16 cellular contexts compared by ENCODE assay signal in the genomic region with DNA sequence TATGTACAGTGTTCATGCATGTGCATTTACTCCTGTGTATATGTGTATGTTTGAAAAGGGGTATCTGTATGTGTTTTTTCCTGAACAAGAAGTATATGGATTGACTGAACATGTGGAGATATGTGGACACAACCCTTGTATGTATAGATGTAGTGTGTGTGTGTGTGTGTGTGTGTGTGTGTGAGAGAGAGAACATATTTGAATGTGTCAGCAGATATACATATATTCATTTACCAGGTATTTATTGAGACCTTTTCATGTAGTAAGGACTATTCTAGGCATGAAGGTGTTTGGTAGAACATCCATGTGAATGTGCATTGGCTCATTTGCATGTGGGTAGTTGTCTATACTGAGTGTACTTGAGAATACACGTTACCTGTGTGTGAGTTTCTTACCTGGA. TPM values are rescaled to one million over a fixed set of nuclear protein-coding genes. Genes with fewer than 3 reads are reported as not detected.
A peak's percentile ranks its signal among the peaks of the same experiment; 100 is the strongest.
DNase-seq lines count a peak whose midpoint lies in the region; ATAC-seq, FAIRE-seq and TF ChIP-seq lines count a peak whose summit lies in the region.
"Had no signal": no experiment of that assay in that cellular context is flagged by ENCODE, and none has a peak within 500 bp of the region (broad histone marks: within the 10 kb centered on the region; RNA-seq: fewer than 3 reads in every experiment).

No MANE protein-coding gene starts in this region.

- no peak for DNase-seq in activated naive CD4-positive, alpha-beta T cell treated with Interleukin-2 at 50 U/mL for 16 hours
- DNase-seq in GM12891 (ENCODE audit: insufficient read length, low spot score) (no peak), glutamatergic neuron (no peak), aorta (no peak), NCI-H128 (lab: John Stamatoyannopoulos, UW; ENCODE audit: unreplicated experiment) (no peak)
- no peak for DNase-seq in activated T-helper 1 cell treated with anti-CD3 and anti-CD28 coated beads, Interleukin-12 subunit alpha, Interleukin-12 subunit beta, Interleukin-2, Interleukin-4 antibody, amounts not matched to agents 30 ng/mL and 10 ng/mL and 1 ng/mL, durations not matched to agents 14 hours and 24 hours and 36 hours (ENCODE audit: low spot score)
- DNase-seq in stimulated activated effector memory CD8-positive, alpha-beta T cell treated with anti-CD3 and anti-CD28 coated beads, Interleukin-12 subunit alpha, Interleukin-12 subunit beta, amount 100 ng/mL, for 72 hours (ENCODE audit: low spot score in 2 of 2): no peak
- DNase-seq: DMS79, H7, NCI-H1436, NCI-H2029, NCI-H345, NCI-H524 treated with DMSO at 0.1 percent for 48 hours, RPMI8226 had no signal

- peaks cover 3% of the 10 kb centered on the region for H3K36me3 Mint-ChIP-seq in activated naive CD4-positive, alpha-beta T cell treated with anti-CD3 and anti-CD28 coated beads, Interleukin-2, amount 50 U/mL, for 24 hours
- peaks cover 13% of the 10 kb centered on the region for H3K36me3 Mint-ChIP-seq in activated T-helper 1 cell treated with anti-CD3 and anti-CD28 coated beads, Interleukin-12 subunit alpha, Interleukin-12 subunit beta, Interleukin-2, Interleukin-4 antibody, amounts not matched to agents 30 ng/mL and 10 ng/mL and 1 ng/mL, durations not matched to agents 14 hours and 24 hours and 36 hours (ENCODE audit: low read depth)
- H3K36me3 Mint-ChIP-seq in stimulated activated effector memory CD8-positive, alpha-beta T cell treated with anti-CD3 and anti-CD28 coated beads, Interleukin-12 subunit alpha, Interleukin-12 subunit beta, amount 100 ng/mL, for 72 hours: peaks cover 66% of the 10 kb centered on the region
- no peaks in the 10 kb centered on the region for H3K36me3 Mint-ChIP-seq in glutamatergic neuron (ENCODE audit: unreplicated experiment)

- H3K27ac Mint-ChIP-seq in activated naive CD4-positive, alpha-beta T cell treated with anti-CD3 and anti-CD28 coated beads, Interleukin-2, amount 50 U/mL, for 24 hours: peak overlapping the region; percentile 66
- peak overlapping the region; percentile 25 for H3K27ac Mint-ChIP-seq in activated T-helper 1 cell treated with anti-CD3 and anti-CD28 coated beads, Interleukin-12 subunit alpha, Interleukin-12 subunit beta, Interleukin-2, Interleukin-4 antibody, amounts not matched to agents 30 ng/mL and 10 ng/mL and 1 ng/mL, durations not matched to agents 14 hours and 24 hours and 36 hours
- H3K27ac Mint-ChIP-seq in stimulated activated effector memory CD8-positive, alpha-beta T cell treated with anti-CD3 and anti-CD28 coated beads, Interleukin-12 subunit alpha, Interleukin-12 subunit beta, amount 100 ng/mL, for 72 hours: peak overlapping the region; percentile 43
- H3K27ac Mint-ChIP-seq in glutamatergic neuron (ENCODE audit: unreplicated experiment): no peak overlapping the region

- no peaks in the 10 kb centered on the region for H3K9me3 Mint-ChIP-seq in activated naive CD4-positive, alpha-beta T cell treated with anti-CD3 and anti-CD28 coated beads, Interleukin-2, amount 50 U/mL, for 24 hours
- no peaks in the 10 kb centered on the region for H3K9me3 Mint-ChIP-seq in activated T-helper 1 cell treated with anti-CD3 and anti-CD28 coated beads, Interleukin-12 subunit alpha, Interleukin-12 subunit beta, Interleukin-2, Interleukin-4 antibody, amounts not matched to agents 30 ng/mL and 10 ng/mL and 1 ng/mL, durations not matched to agents 14 hours and 24 hours and 36 hours
- H3K9me3 Mint-ChIP-seq in stimulated activated effector memory CD8-positive, alpha-beta T cell treated with anti-CD3 and anti-CD28 coated beads, Interleukin-12 subunit alpha, Interleukin-12 subunit beta, amount 100 ng/mL, for 72 hours: no peaks in the 10 kb centered on the region
- H3K9me3 Mint-ChIP-seq in glutamatergic neuron (ENCODE audit: unreplicated experiment): peaks cover 5% of the 10 kb centered on the region

- H3K4me1 ChIP-seq in aorta (ENCODE audit: control insufficient read depth in 1 of 2, insufficient read depth in 2 of 2, low read length in 2 of 2): no peaks in the 10 kb centered on the region

- intact Hi-C loops in activated T-helper 1 cell treated with anti-CD3 and anti-CD28 coated beads, Interleukin-12 subunit alpha, Interleukin-12 subunit beta, Interleukin-2, Interleukin-4 antibody, amounts not matched to agents 30 ng/mL and 10 ng/mL and 1 ng/mL, durations not matched to agents 14 hours and 24 hours and 36 hours (cut with micrococcal nuclease): no loop called here
- intact Hi-C loops in aorta (cut with DNase I): loop anchor here in 1 of 2 donors (5.0 kb wide), 1 partner anchor 205 kb away; no protein-coding TSS in a partner anchor

- H3K4me3 ChIP-seq in aorta (ENCODE audit: low read length in 2 of 2): no peak overlapping the region
- H3K4me3 ChIP-seq: BLaER1 had no signal

- H3K27me3 Mint-ChIP-seq in activated naive CD4-positive, alpha-beta T cell treated with anti-CD3 and anti-CD28 coated beads, Interleukin-2, amount 50 U/mL, for 24 hours: no peaks in the 10 kb centered on the region
- no peaks in the 10 kb centered on the region for H3K27me3 Mint-ChIP-seq in activated T-helper 1 cell treated with anti-CD3 and anti-CD28 coated beads, Interleukin-12 subunit alpha, Interleukin-12 subunit beta, Interleukin-2, Interleukin-4 antibody, amounts not matched to agents 30 ng/mL and 10 ng/mL and 1 ng/mL, durations not matched to agents 14 hours and 24 hours and 36 hours (ENCODE audit: insufficient read depth)
- peaks cover 7% of the 10 kb centered on the region for H3K27me3 Mint-ChIP-seq in glutamatergic neuron (ENCODE audit: unreplicated experiment)

- peak; percentile 76 for FAIRE-seq in GM12891 (lab: Jason Lieb, UNC)

- H3K27ac ChIP-seq in aorta (ENCODE audit: low read depth in 1 of 2, low read length in 2 of 2): no peak overlapping the region
- H3K27ac ChIP-seq: BLaER1 had no signal

- peaks cover 0 to 5% of the 10 kb centered on the region in 2 donors for H3K36me3 ChIP-seq in aorta (ENCODE audit: control insufficient read depth in 1 of 2, insufficient read depth in 2 of 2, low read length in 1 of 2)

- peaks cover 34% of the 10 kb centered on the region for H3K4me1 Mint-ChIP-seq in activated naive CD4-positive, alpha-beta T cell treated with anti-CD3 and anti-CD28 coated beads, Interleukin-2, amount 50 U/mL, for 24 hours
- peaks cover 34% of the 10 kb centered on the region for H3K4me1 Mint-ChIP-seq in activated T-helper 1 cell treated with anti-CD3 and anti-CD28 coated beads, Interleukin-12 subunit alpha, Interleukin-12 subunit beta, Interleukin-2, Interleukin-4 antibody, amounts not matched to agents 30 ng/mL and 10 ng/mL and 1 ng/mL, durations not matched to agents 14 hours and 24 hours and 36 hours (ENCODE audit: low read depth)
- peaks cover 59% of the 10 kb centered on the region for H3K4me1 Mint-ChIP-seq in stimulated activated effector memory CD8-positive, alpha-beta T cell treated with anti-CD3 and anti-CD28 coated beads, Interleukin-12 subunit alpha, Interleukin-12 subunit beta, amount 100 ng/mL, for 72 hours
- H3K4me1 Mint-ChIP-seq in glutamatergic neuron (ENCODE audit: low read depth, unreplicated experiment): peaks cover 26% of the 10 kb centered on the region

- H3K27me3 ChIP-seq in aorta (ENCODE audit: control insufficient read depth in 1 of 2, insufficient read depth in 2 of 2, low read length in 1 of 2): no peaks in the 10 kb centered on the region
- H3K27me3 ChIP-seq: BLaER1 had no signal

- ATAC-seq in stimulated activated effector memory CD8-positive, alpha-beta T cell treated with anti-CD3 and anti-CD28 coated beads, Interleukin-12 subunit alpha, Interleukin-12 subunit beta, amount 100 ng/mL, for 72 hours: no peak
- ATAC-seq in aorta (ENCODE audit: low FRiP score): no peak

- TF ChIP-seq POLR2A in GM12891 (IDR thresholded peaks at IDR 0.05; ENCODE audit: low read depth, low read length): no peak

- no peak overlapping the region for H3K4me3 Mint-ChIP-seq in activated naive CD4-positive, alpha-beta T cell treated with anti-CD3 and anti-CD28 coated beads, Interleukin-2, amount 50 U/mL, for 24 hours
- H3K4me3 Mint-ChIP-seq in activated T-helper 1 cell treated with anti-CD3 and anti-CD28 coated beads, Interleukin-12 subunit alpha, Interleukin-12 subunit beta, Interleukin-2, Interleukin-4 antibody, amounts not matched to agents 30 ng/mL and 10 ng/mL and 1 ng/mL, durations not matched to agents 14 hours and 24 hours and 36 hours: no peak overlapping the region
- H3K4me3 Mint-ChIP-seq in stimulated activated effector memory CD8-positive, alpha-beta T cell treated with anti-CD3 and anti-CD28 coated beads, Interleukin-12 subunit alpha, Interleukin-12 subunit beta, amount 100 ng/mL, for 72 hours: no peak overlapping the region
- H3K4me3 Mint-ChIP-seq in glutamatergic neuron (ENCODE audit: unreplicated experiment): no peak overlapping the region

- WGBS in aorta, 2 donors: 80 to 81% methylated on average over 1 of the region's 1 CpG

- H3K9me3 ChIP-seq in aorta (ENCODE audit: control insufficient read depth, low read length): no peaks in the 10 kb centered on the region
- H3K9me3 ChIP-seq: BLaER1 had no signal

- TF ChIP-seq CTCF in glutamatergic neuron (IDR thresholded peaks at IDR 0.05; ENCODE audit: partially characterized antibody, unreplicated experiment): no peak

TF ChIP-seq in GM12891, 5 proteins besides CTCF, POLR2A, EP300 and RAD21:
- TF ChIP-seq TAF1 (IDR thresholded peaks at IDR 0.05; ENCODE audit: low read depth, low read length): no peak
- no peak for TF ChIP-seq PAX5 (IDR thresholded peaks at IDR 0.05; ENCODE audit: insufficient read depth, low read length, severe bottlenecking)
- no peak for TF ChIP-seq POU2F2 (IDR thresholded peaks at IDR 0.05; ENCODE audit: low read depth, low read length)
- TF ChIP-seq SPI1 (IDR thresholded peaks at IDR 0.05; ENCODE audit: low read depth, low read length): no peak
- no peak for TF ChIP-seq POLR2AphosphoS5 (IDR thresholded peaks at IDR 0.05; ENCODE audit: low read depth, low read length)

RNA-seq across cellular contexts. Expression of a gene that starts 39.3 kb away (rescaled TPM):
- 88.6 TPM for polyA plus RNA-seq in GM12891 (2012; ENCODE audit: low read depth, missing spikeins)
- 99.8 and 105 TPM in 2 replicates for total RNA-seq in activated T-helper 1 cell treated with anti-CD3 and anti-CD28 coated beads, Interleukin-12 subunit alpha, Interleukin-12 subunit beta, Interleukin-2, Interleukin-4 antibody, amounts not matched to agents 30 ng/mL and 10 ng/mL and 1 ng/mL, durations not matched to agents 14 hours and 24 hours and 36 hours
- total RNA-seq in glutamatergic neuron (ENCODE audit: unreplicated experiment): 49.0 TPM
- total RNA-seq in aorta: 10 to 100 TPM; 37.1 to 46.2 TPM
- 10 to 100 TPM; 49.9 to 54.0 TPM for polyA plus RNA-seq in aorta
